Comparison of ENCODE assay signal across 8 cellular contexts in genomic region chr6:26461353-26461752, GRCh38. TPM values are rescaled to one million over a fixed set of nuclear protein-coding genes. Genes with fewer than 3 reads are reported as not detected.
"Had no signal": no experiment of that assay in that cellular context is flagged by ENCODE, and none has a peak within 500 bp of the region (broad histone marks: within the 10 kb centered on the region; RNA-seq: fewer than 3 reads in every experiment).

No MANE protein-coding gene starts in this region.

RNA-seq across cellular contexts. Expression of gene BTN3A3, which starts 21.0 kb away (rescaled TPM):
- polyA plus RNA-seq: cardiac muscle cell had no signal

RNA-seq across cellular contexts. Expression of gene BTN1A1, which starts 38.8 kb away (rescaled TPM):
- total RNA-seq: cardiac muscle cell, esophagus muscularis mucosa, fibroblast of villous mesenchyme, glomerular endothelial cell, left lung, right atrium auricular region, SK-MEL-5, upper lobe of left lung had no signal
